ENCODE assay signal across 1 cellular context in the genomic region with DNA sequence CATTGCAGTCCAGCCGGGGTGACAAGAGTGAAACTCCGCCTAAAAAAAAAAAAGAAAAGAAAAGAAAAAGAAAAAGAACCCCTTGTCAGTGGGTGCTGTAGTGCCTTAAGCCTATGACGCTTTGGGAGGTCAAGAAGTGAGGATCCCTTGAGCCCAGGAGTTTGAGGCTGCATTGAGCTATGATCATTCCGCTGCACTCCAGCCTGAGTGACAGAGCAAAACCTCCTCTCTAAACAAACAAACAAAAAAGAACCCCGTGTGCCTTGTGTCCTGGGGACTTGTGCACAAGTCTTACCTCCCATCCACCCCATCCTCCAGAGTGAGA.
TF ChIP-seq lines count a peak whose summit lies in the region.

No MANE protein-coding gene starts in this region.

TF ChIP-seq in GM12878, 131 proteins besides CTCF, POLR2A, EP300 and RAD21 (continued from another document):
- TF ChIP-seq, protein P1, sequence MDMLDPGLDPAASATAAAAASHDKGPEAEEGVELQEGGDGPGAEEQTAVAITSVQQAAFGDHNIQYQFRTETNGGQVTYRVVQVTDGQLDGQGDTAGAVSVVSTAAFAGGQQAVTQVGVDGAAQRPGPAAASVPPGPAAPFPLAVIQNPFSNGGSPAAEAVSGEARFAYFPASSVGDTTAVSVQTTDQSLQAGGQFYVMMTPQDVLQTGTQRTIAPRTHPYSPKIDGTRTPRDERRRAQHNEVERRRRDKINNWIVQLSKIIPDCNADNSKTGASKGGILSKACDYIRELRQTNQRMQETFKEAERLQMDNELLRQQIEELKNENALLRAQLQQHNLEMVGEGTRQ (IDR thresholded peaks at IDR 0.05; ENCODE audit: borderline replicate concordance, low read depth, low read length): no peak
- TF ChIP-seq CHD2 (IDR thresholded peaks at IDR 0.05; ENCODE audit: borderline replicate concordance, low read depth, low read length): no peak
- TF ChIP-seq RAD51 (IDR thresholded peaks at IDR 0.05): no peak
- TF ChIP-seq, protein P2, sequence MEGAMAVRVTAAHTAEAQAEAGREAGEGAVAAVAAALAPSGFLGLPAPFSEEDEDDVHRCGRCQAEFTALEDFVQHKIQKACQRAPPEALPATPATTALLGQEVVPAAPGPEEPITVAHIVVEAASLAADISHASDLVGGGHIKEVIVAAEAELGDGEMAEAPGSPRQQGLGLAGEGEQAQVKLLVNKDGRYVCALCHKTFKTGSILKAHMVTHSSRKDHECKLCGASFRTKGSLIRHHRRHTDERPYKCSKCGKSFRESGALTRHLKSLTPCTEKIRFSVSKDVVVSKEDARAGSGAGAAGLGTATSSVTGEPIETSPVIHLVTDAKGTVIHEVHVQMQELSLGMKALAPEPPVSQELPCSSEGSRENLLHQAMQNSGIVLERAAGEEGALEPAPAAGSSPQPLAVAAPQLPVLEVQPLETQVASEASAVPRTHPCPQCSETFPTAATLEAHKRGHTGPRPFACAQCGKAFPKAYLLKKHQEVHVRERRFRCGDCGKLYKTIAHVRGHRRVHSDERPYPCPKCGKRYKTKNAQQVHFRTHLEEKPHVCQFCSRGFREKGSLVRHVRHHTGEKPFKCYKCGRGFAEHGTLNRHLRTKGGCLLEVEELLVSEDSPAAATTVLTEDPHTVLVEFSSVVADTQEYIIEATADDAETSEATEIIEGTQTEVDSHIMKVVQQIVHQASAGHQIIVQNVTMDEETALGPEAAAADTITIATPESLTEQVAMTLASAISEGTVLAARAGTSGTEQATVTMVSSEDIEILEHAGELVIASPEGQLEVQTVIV (IDR thresholded peaks at IDR 0.05; ENCODE audit: borderline replicate concordance, partially characterized antibody): no peak
- TF ChIP-seq JUND (IDR thresholded peaks at IDR 0.05; ENCODE audit: low read depth, low read length): no peak
- TF ChIP-seq, protein P3, sequence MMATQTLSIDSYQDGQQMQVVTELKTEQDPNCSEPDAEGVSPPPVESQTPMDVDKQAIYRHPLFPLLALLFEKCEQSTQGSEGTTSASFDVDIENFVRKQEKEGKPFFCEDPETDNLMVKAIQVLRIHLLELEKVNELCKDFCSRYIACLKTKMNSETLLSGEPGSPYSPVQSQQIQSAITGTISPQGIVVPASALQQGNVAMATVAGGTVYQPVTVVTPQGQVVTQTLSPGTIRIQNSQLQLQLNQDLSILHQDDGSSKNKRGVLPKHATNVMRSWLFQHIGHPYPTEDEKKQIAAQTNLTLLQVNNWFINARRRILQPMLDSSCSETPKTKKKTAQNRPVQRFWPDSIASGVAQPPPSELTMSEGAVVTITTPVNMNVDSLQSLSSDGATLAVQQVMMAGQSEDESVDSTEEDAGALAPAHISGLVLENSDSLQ (IDR thresholded peaks at IDR 0.05): peak; percentile 51
